ENCODE assay signal across 1 cellular context in the genomic region with DNA sequence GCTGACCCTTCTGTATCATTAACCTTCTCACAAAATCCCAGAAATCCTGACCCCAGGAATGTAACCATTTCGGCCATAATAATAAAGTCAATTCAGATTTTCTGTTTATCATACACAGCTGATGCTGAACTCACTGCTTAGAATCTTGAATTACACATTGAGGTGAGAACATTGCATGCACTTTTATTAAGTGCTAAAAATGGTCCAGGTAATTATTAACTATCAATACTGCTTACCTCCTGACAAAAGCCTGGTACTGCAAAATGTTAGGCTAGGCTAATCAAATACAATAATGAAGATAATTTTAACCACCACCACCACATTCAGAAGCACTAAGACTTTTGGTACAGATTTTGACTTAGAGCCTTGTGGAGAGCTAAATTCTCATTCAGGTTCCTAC.
TF ChIP-seq lines count a peak whose summit lies in the region.

No MANE protein-coding gene starts in this region.

TF ChIP-seq in HepG2, 621 proteins besides CTCF, POLR2A, EP300 and RAD21 (continued from another document):
- TF ChIP-seq, protein P1, sequence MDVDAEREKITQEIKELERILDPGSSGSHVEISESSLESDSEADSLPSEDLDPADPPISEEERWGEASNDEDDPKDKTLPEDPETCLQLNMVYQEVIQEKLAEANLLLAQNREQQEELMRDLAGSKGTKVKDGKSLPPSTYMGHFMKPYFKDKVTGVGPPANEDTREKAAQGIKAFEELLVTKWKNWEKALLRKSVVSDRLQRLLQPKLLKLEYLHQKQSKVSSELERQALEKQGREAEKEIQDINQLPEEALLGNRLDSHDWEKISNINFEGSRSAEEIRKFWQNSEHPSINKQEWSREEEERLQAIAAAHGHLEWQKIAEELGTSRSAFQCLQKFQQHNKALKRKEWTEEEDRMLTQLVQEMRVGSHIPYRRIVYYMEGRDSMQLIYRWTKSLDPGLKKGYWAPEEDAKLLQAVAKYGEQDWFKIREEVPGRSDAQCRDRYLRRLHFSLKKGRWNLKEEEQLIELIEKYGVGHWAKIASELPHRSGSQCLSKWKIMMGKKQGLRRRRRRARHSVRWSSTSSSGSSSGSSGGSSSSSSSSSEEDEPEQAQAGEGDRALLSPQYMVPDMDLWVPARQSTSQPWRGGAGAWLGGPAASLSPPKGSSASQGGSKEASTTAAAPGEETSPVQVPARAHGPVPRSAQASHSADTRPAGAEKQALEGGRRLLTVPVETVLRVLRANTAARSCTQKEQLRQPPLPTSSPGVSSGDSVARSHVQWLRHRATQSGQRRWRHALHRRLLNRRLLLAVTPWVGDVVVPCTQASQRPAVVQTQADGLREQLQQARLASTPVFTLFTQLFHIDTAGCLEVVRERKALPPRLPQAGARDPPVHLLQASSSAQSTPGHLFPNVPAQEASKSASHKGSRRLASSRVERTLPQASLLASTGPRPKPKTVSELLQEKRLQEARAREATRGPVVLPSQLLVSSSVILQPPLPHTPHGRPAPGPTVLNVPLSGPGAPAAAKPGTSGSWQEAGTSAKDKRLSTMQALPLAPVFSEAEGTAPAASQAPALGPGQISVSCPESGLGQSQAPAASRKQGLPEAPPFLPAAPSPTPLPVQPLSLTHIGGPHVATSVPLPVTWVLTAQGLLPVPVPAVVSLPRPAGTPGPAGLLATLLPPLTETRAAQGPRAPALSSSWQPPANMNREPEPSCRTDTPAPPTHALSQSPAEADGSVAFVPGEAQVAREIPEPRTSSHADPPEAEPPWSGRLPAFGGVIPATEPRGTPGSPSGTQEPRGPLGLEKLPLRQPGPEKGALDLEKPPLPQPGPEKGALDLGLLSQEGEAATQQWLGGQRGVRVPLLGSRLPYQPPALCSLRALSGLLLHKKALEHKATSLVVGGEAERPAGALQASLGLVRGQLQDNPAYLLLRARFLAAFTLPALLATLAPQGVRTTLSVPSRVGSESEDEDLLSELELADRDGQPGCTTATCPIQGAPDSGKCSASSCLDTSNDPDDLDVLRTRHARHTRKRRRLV (CRISPR knock-in tag; IDR thresholded peaks at IDR 0.05): no peak
- TF ChIP-seq ARNT (IDR thresholded peaks at IDR 0.05) (no peak), ZNF556 (CRISPR knock-in tag; IDR thresholded peaks at IDR 0.05; ENCODE audit: borderline replicate concordance) (no peak), FOXK1 (CRISPR knock-in tag; IDR thresholded peaks at IDR 0.05; ENCODE audit: borderline replicate concordance, low read depth) (no peak), CHD2 (IDR thresholded peaks at IDR 0.05; ENCODE audit: low read depth, low read length) (no peak), KLF9 (CRISPR knock-in tag; IDR thresholded peaks at IDR 0.05; ENCODE audit: low read depth) (no peak), ZNF776 (CRISPR knock-in tag; IDR thresholded peaks at IDR 0.05) (no peak), ZNF670 (CRISPR knock-in tag; IDR thresholded peaks at IDR 0.05; ENCODE audit: borderline replicate concordance) (no peak), ZNF878 (CRISPR knock-in tag; IDR thresholded peaks at IDR 0.05) (no peak), ZKSCAN8 (CRISPR knock-in tag; IDR thresholded peaks at IDR 0.05; ENCODE audit: borderline replicate concordance) (no peak), TBX3 (IDR thresholded peaks at IDR 0.05; ENCODE audit: borderline replicate concordance) (no peak), ZFY (CRISPR knock-in tag; IDR thresholded peaks at IDR 0.05) (no peak), PAX8 (CRISPR knock-in tag; IDR thresholded peaks at IDR 0.05; ENCODE audit: borderline replicate concordance) (no peak), MTF1 (CRISPR knock-in tag; IDR thresholded peaks at IDR 0.05) (no peak), ZNF253 (CRISPR knock-in tag; IDR thresholded peaks at IDR 0.05; ENCODE audit: borderline replicate concordance) (no peak)
- TF ChIP-seq, protein P2, sequence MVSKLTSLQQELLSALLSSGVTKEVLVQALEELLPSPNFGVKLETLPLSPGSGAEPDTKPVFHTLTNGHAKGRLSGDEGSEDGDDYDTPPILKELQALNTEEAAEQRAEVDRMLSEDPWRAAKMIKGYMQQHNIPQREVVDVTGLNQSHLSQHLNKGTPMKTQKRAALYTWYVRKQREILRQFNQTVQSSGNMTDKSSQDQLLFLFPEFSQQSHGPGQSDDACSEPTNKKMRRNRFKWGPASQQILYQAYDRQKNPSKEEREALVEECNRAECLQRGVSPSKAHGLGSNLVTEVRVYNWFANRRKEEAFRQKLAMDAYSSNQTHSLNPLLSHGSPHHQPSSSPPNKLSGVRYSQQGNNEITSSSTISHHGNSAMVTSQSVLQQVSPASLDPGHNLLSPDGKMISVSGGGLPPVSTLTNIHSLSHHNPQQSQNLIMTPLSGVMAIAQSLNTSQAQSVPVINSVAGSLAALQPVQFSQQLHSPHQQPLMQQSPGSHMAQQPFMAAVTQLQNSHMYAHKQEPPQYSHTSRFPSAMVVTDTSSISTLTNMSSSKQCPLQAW (CRISPR knock-in tag; IDR thresholded peaks at IDR 0.05): no peak
- TF ChIP-seq, protein P3, sequence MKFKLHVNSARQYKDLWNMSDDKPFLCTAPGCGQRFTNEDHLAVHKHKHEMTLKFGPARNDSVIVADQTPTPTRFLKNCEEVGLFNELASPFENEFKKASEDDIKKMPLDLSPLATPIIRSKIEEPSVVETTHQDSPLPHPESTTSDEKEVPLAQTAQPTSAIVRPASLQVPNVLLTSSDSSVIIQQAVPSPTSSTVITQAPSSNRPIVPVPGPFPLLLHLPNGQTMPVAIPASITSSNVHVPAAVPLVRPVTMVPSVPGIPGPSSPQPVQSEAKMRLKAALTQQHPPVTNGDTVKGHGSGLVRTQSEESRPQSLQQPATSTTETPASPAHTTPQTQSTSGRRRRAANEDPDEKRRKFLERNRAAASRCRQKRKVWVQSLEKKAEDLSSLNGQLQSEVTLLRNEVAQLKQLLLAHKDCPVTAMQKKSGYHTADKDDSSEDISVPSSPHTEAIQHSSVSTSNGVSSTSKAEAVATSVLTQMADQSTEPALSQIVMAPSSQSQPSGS (CRISPR knock-in tag; IDR thresholded peaks at IDR 0.05): no peak
